ENCODE assay signal across 8 cellular contexts in genomic region chr16:66661210-66661560, GRCh38. TPM values are rescaled to one million over a fixed set of nuclear protein-coding genes. Genes with fewer than 3 reads are reported as not detected.
DNase-seq lines count a peak whose midpoint lies in the region; ATAC-seq and TF ChIP-seq lines count a peak whose summit lies in the region.
"Had no signal": no experiment of that assay in that cellular context is flagged by ENCODE, and none has a peak within 500 bp of the region (broad histone marks: within the 10 kb centered on the region; RNA-seq: fewer than 3 reads in every experiment).

No MANE protein-coding gene starts in this region.

- TF ChIP-seq POLR2A in esophagus muscularis mucosa (IDR thresholded peaks at IDR 0.05; ENCODE audit: low read depth): no peak

- H3K27ac ChIP-seq in Panc1 (ENCODE audit: low read length) (peak overlapping the region; percentile 84), esophagus muscularis mucosa (replicated peaks in 1 of 4) (peak overlapping the region; percentile 60 to 77 (median 64)), muscle layer of colon (ENCODE audit: low read depth, low read length) (peak overlapping the region; percentile 62), upper lobe of right lung (peak overlapping the region; percentile 12), SJCRH30 (no peak overlapping the region)

- peak overlapping the region in 1 of 2 experiments; percentile 8; a peak in 2 of 4 replicates for H3K4me3 ChIP-seq in Panc1 (ENCODE audit: low read depth in 2 of 2, low read length in 2 of 2)
- no peak overlapping the region for H3K4me3 ChIP-seq in esophagus muscularis mucosa
- H3K4me3 ChIP-seq in muscle layer of colon (ENCODE audit: low read depth in 1 of 2, low read length in 2 of 2): no peak overlapping the region
- H3K4me3 ChIP-seq in upper lobe of right lung: no peak overlapping the region
- H3K4me3 ChIP-seq in SJCRH30: no peak overlapping the region

- no peak for TF ChIP-seq EP300 in esophagus muscularis mucosa (IDR thresholded peaks at IDR 0.05)

- DNase-seq in Panc1 (ENCODE audit: low read depth, low spot score) (no peak), esophagus muscularis mucosa (ENCODE audit: extremely low spot score) (no peak), upper lobe of right lung (no peak), SJCRH30 (no peak), NCI-H1417 treated with DMSO at 0.1 percent for 48 hours (lab: John Stamatoyannopoulos, UW) (no peak), hypothalamus (lab: John Stamatoyannopoulos, UW) (no peak)
- DNase-seq: NCI-H2171 had no signal

- H3K9me3 ChIP-seq in Panc1 (ENCODE audit: control insufficient read depth, insufficient read depth, low read depth, low read length): no peaks in the 10 kb centered on the region
- no peaks in the 10 kb centered on the region for H3K9me3 ChIP-seq in esophagus muscularis mucosa
- H3K9me3 ChIP-seq in muscle layer of colon (ENCODE audit: low read length): no peaks in the 10 kb centered on the region
- H3K9me3 ChIP-seq in upper lobe of right lung: no peaks in the 10 kb centered on the region
- no peaks in the 10 kb centered on the region for H3K9me3 ChIP-seq in SJCRH30 (replicated peaks)

- no TSS peak for BruUV-seq in Panc1 (replicated peaks; lab: Mats Ljungman, UMichigan)

- WGBS in esophagus muscularis mucosa: 60% methylated on average over 4 of the region's 4 CpGs

- H3K27me3 ChIP-seq in Panc1 (ENCODE audit: control insufficient read depth, insufficient read depth, low read length) (no peaks in the 10 kb centered on the region), esophagus muscularis mucosa (no peaks in the 10 kb centered on the region), muscle layer of colon (ENCODE audit: control insufficient read depth in 1 of 2, insufficient read depth in 2 of 2, low read length in 2 of 2) (no peaks in the 10 kb centered on the region), upper lobe of right lung (no peaks in the 10 kb centered on the region), SJCRH30 (no peaks in the 10 kb centered on the region)

- intact Hi-C loops in Panc1 (cut with micrococcal nuclease; ENCODE audit: unreplicated experiment): no loop called here
- intact Hi-C loops in esophagus muscularis mucosa (cut with DNase I): loop anchor here (5.0 kb wide), 1 partner anchor 71 kb away; no protein-coding TSS in a partner anchor
- intact Hi-C loops in upper lobe of right lung (cut with DNase I): no loop called here

- TF ChIP-seq CTCF in Panc1 (IDR thresholded peaks at IDR 0.05): no peak
- no peak for TF ChIP-seq CTCF in esophagus muscularis mucosa (IDR thresholded peaks at IDR 0.05)
- no peak for TF ChIP-seq CTCF in upper lobe of right lung (IDR thresholded peaks at IDR 0.05)

- ATAC-seq in Panc1: peak; percentile 32
- ATAC-seq in upper lobe of right lung: no peak

- in situ Hi-C loops in Panc1 (cut with HindIII; ENCODE audit: low pct_unique_long_range_greater_than_20kb, low sequenced_read_pairs): no loop called here

- CTCF ChIA-PET in Panc1 (lab: Charles Lee): interaction anchor here (0.7 to 2.8 kb wide), 2 partner anchors 10 to 43 kb away, joined by 3 to 12 read pairs; no protein-coding TSS in a partner anchor

- peaks cover 31% of the 10 kb centered on the region for H3K4me1 ChIP-seq in Panc1 (ENCODE audit: control insufficient read depth, insufficient read depth, low read length)
- peaks cover 23 to 30% (median 28%) of the 10 kb centered on the region in 4 donors for H3K4me1 ChIP-seq in esophagus muscularis mucosa
- H3K4me1 ChIP-seq in muscle layer of colon (ENCODE audit: insufficient read depth, low read length): peaks cover 24% of the 10 kb centered on the region
- peaks cover 15% of the 10 kb centered on the region for H3K4me1 ChIP-seq in upper lobe of right lung
- no peaks in the 10 kb centered on the region for H3K4me1 ChIP-seq in SJCRH30

- POLR2A ChIA-PET in Panc1 (lab: Charles Lee): no interaction called here

- H3K36me3 ChIP-seq in Panc1 (ENCODE audit: control insufficient read depth, insufficient read depth, low read length) (no peaks in the 10 kb centered on the region), esophagus muscularis mucosa (no peaks in the 10 kb centered on the region), muscle layer of colon (ENCODE audit: insufficient read depth, low read length) (no peaks in the 10 kb centered on the region), upper lobe of right lung (no peaks in the 10 kb centered on the region), SJCRH30 (no peaks in the 10 kb centered on the region)

- no peak overlapping the region for H3K9ac ChIP-seq in muscle layer of colon (ENCODE audit: low read length)

RNA-seq across cellular contexts. Expression of gene CMTM4, which starts 35.4 kb away (rescaled TPM):
- 51.9 TPM for total RNA-seq in Panc1 (2021; ENCODE audit: unreplicated experiment)
- 33.1 TPM for polyA plus RNA-seq in Panc1 (2012; ENCODE audit: insufficient read length)
- 10 to 100 TPM in 3 of 4 donors, 1 to 10 TPM in 1; 9.8 to 19.8 (median 15.0) TPM for total RNA-seq in esophagus muscularis mucosa
- 58.0 TPM for total RNA-seq in upper lobe of right lung
- 27.3 and 29.4 TPM in 2 replicates for total RNA-seq in SJCRH30 (2014; rRNA removed; shearing (Covaris generic))

RNA-seq across cellular contexts. Expression of gene CMTM3, which starts 56.7 kb away (rescaled TPM):
- 45.8 TPM for total RNA-seq in Panc1 (2021; ENCODE audit: unreplicated experiment)
- 58.3 TPM for polyA plus RNA-seq in Panc1 (2012; ENCODE audit: insufficient read length)
- total RNA-seq in esophagus muscularis mucosa: 10 to 100 TPM; 13.7 to 24.5 (median 17.3) TPM
- 38.1 TPM for total RNA-seq in upper lobe of right lung
- total RNA-seq in SJCRH30 (2014; rRNA removed; shearing (Covaris generic)): 52.8 and 53.9 TPM in 2 replicates
